In genomic region chr6:32177182-32177787, GRCh38 we compare ENCODE assay signal across 8 cellular contexts. TPM values are rescaled to one million over a fixed set of nuclear protein-coding genes. Genes with fewer than 3 reads are reported as not detected.
DNase-seq lines count a peak whose midpoint lies in the region; ATAC-seq and TF ChIP-seq lines count a peak whose summit lies in the region.

No MANE protein-coding gene starts in this region.

- H3K4me2 ChIP-seq in fibroblast of lung (ENCODE audit: extremely low read depth, insufficient read depth, low read length) (peak overlapping the region; percentile 97), osteoblast (ENCODE audit: insufficient read depth, low read length) (peak overlapping the region; percentile 99)

- H4K20me1 ChIP-seq in fibroblast of lung (ENCODE audit: control insufficient read depth, extremely low read depth, insufficient read depth, low read length) (no peaks in the 10 kb centered on the region), osteoblast (ENCODE audit: insufficient read depth, low read length) (no peaks in the 10 kb centered on the region)

- peak overlapping the region; percentile 54 for H2AFZ ChIP-seq in fibroblast of lung (ENCODE audit: low read length)
- peak overlapping the region; percentile 93 for H2AFZ ChIP-seq in osteoblast (ENCODE audit: low read length)

- TF ChIP-seq CTCF in WERI-Rb-1 (IDR thresholded peaks at IDR 0.05; ENCODE audit: low read depth, low read length) (no peak), fibroblast of lung (conservative IDR thresholded peaks at IDR 0.05 in 1 of 2, IDR thresholded peaks at IDR 0.05 in 1 of 2; ENCODE audit: low read depth in 1 of 2, low read length in 2 of 2) (no peak), osteoblast (IDR thresholded peaks at IDR 0.05; ENCODE audit: extremely low read depth, low read depth, low read length) (no peak)

- H3K4me1 ChIP-seq in fibroblast of lung (ENCODE audit: control insufficient read depth, extremely low read depth, insufficient read depth, low read length) (peaks cover 18% of the 10 kb centered on the region), osteoblast (ENCODE audit: insufficient read depth, low read length) (peaks cover 35% of the 10 kb centered on the region)

- peak overlapping the region; percentile 68 for H3K9ac ChIP-seq in fibroblast of lung (ENCODE audit: insufficient read depth, low read length)

- H3K79me2 ChIP-seq in fibroblast of lung (ENCODE audit: control insufficient read depth, insufficient read depth, low read length) (peaks cover 39% of the 10 kb centered on the region), osteoblast (ENCODE audit: insufficient read depth, low read length) (peaks cover 47% of the 10 kb centered on the region)

- peak overlapping the region; percentile 96 for H3K27ac ChIP-seq in WERI-Rb-1
- peak overlapping the region; percentile 94 for H3K27ac ChIP-seq in fibroblast of lung (ENCODE audit: insufficient read depth, low read length)
- H3K27ac ChIP-seq in osteoblast (ENCODE audit: low read depth, low read length), result peak overlapping the region; percentile 93

- peak; percentile 21 for DNase-seq in activated effector memory CD4-positive, alpha-beta T cell treated with Interleukin-2 at 50 U/mL for 16 hours
- no peak for DNase-seq in activated effector memory CD4-positive, alpha-beta T cell treated with anti-CD3 and anti-CD28 coated beads, Interleukin-2, amount 50 U/mL, for 16 hours
- DNase-seq in NCI-H1092 treated with DMSO at 0.1 percent for 48 hours (lab: John Stamatoyannopoulos, UW) (peak; percentile 75), WERI-Rb-1 (peak; percentile 82), fibroblast of lung (ENCODE audit: low read depth in 2 of 2) (no peak), osteoblast (ENCODE audit: insufficient read length, low spot score, missing footprints) (peak; percentile 92), Ammon's horn (ENCODE audit: low spot score) (no peak)

- H3K36me3 ChIP-seq in WERI-Rb-1 (peaks cover 27% of the 10 kb centered on the region), fibroblast of lung (ENCODE audit: control insufficient read depth, insufficient read depth, low read length) (peaks cover 5% of the 10 kb centered on the region), osteoblast (ENCODE audit: insufficient read depth, low read length) (peaks cover 13% of the 10 kb centered on the region)

- H3K9me3 ChIP-seq in WERI-Rb-1 (ENCODE audit: severe bottlenecking), result no peaks in the 10 kb centered on the region
- no peaks in the 10 kb centered on the region for H3K9me3 ChIP-seq in fibroblast of lung (ENCODE audit: control insufficient read depth, insufficient read depth, low read depth, low read length)
- H3K9me3 ChIP-seq in osteoblast (ENCODE audit: low read depth, low read length), result no peaks in the 10 kb centered on the region

- H3K4me3 ChIP-seq in WERI-Rb-1 (ENCODE audit: low read depth, low read length), result peak overlapping the region; percentile 85
- H3K4me3 ChIP-seq in fibroblast of lung (replicated peaks in 1 of 4; ENCODE audit: control extremely low read depth in 1 of 4, insufficient read depth in 1 of 4, low read depth in 3 of 4, low read length in 4 of 4), result peak overlapping the region; percentile 73 to 99 (median 90)
- peak overlapping the region; percentile 86 for H3K4me3 ChIP-seq in osteoblast (ENCODE audit: insufficient read depth, low read length)

- no peak for ATAC-seq in GM18867 (IDR thresholded peaks at IDR 0.05; ENCODE audit: unreplicated experiment)

- H3K27me3 ChIP-seq in WERI-Rb-1 (ENCODE audit: insufficient read depth, low read depth, severe bottlenecking) (no peaks in the 10 kb centered on the region), fibroblast of lung (ENCODE audit: control insufficient read depth, insufficient read depth, low read length) (no peaks in the 10 kb centered on the region), osteoblast (ENCODE audit: insufficient read depth, low read length) (no peaks in the 10 kb centered on the region)

RNA-seq across cellular contexts. Expression of gene RNF5, which starts 0.9 kb away (rescaled TPM):
- 22.1 and 23.9 TPM in 2 replicates for total RNA-seq in fibroblast of lung
- 54.5 and 63.4 TPM in 2 replicates for polyA plus RNA-seq in fibroblast of lung
- 42.2 and 45.8 TPM in 2 replicates for polyA plus RNA-seq in fibroblast of lung (2012)
- 21.5 and 29.6 TPM in 2 replicates for polyA minus RNA-seq in fibroblast of lung (ENCODE audit: low replicate concordance)
- 25.3 and 32.9 TPM in 2 replicates for total RNA-seq in osteoblast

RNA-seq across cellular contexts. Expression of gene AGPAT1, which starts 1.4 kb away (rescaled TPM):
- total RNA-seq in fibroblast of lung, result 15.9 and 22.1 TPM in 2 replicates
- 79.0 and 92.1 TPM in 2 replicates for polyA plus RNA-seq in fibroblast of lung
- 87.4 and 90.5 TPM in 2 replicates for polyA plus RNA-seq in fibroblast of lung (2012)
- polyA minus RNA-seq in fibroblast of lung (ENCODE audit: low replicate concordance), result 327 and 338 TPM in 2 replicates
- total RNA-seq in osteoblast, result 17.4 and 19.2 TPM in 2 replicates

RNA-seq across cellular contexts. Expression of gene AGER, which starts 6.8 kb away (rescaled TPM):
- total RNA-seq in fibroblast of lung, result 0.26 and 0.50 TPM in 2 replicates
- 0.78 and 0.99 TPM in 2 replicates for polyA plus RNA-seq in fibroblast of lung
- polyA plus RNA-seq in fibroblast of lung (2012), result 1.7 and 2.2 TPM in 2 replicates
- polyA minus RNA-seq in fibroblast of lung (ENCODE audit: low replicate concordance), result 1.2 TPM in 1 of 2 replicates, not detected in the other
- under 0.01 TPM in 2 replicates for total RNA-seq in osteoblast

RNA-seq across cellular contexts. Expression of gene PBX2, which starts 12.7 kb away (rescaled TPM):
- total RNA-seq in fibroblast of lung (23.6 and 35.0 TPM in 2 replicates), osteoblast (17.4 and 18.6 TPM in 2 replicates)
- polyA plus RNA-seq in fibroblast of lung, result 39.4 and 41.8 TPM in 2 replicates
- polyA plus RNA-seq in fibroblast of lung (2012), result 34.4 and 38.7 TPM in 2 replicates
- 37.3 and 40.1 TPM in 2 replicates for polyA minus RNA-seq in fibroblast of lung (ENCODE audit: low replicate concordance)

RNA-seq across cellular contexts. Expression of gene EGFL8, which starts 12.9 kb away (rescaled TPM):
- total RNA-seq in fibroblast of lung (0.99 and 1.0 TPM in 2 replicates), osteoblast (0.29 and 0.36 TPM in 2 replicates)
- polyA plus RNA-seq in fibroblast of lung, result 0.77 and 2.3 TPM in 2 replicates
- 1.4 and 1.9 TPM in 2 replicates for polyA plus RNA-seq in fibroblast of lung (2012)
- not detected in 2 replicates for polyA minus RNA-seq in fibroblast of lung (ENCODE audit: low replicate concordance)

Comparison
In these comparisons a context has a peak if more than half of its experiments do, and no peak if none do; other contexts are left out.
1. DNase-seq: peak in activated effector memory CD4-positive, alpha-beta T cell treated with Interleukin-2 at 50 U/mL for 16 hours (single experiment), NCI-H1092 treated with DMSO at 0.1 percent for 48 hours (single experiment), WERI-Rb-1 (single experiment) and osteoblast (single experiment); none in activated effector memory CD4-positive, alpha-beta T cell treated with anti-CD3 and anti-CD28 coated beads, Interleukin-2, amount 50 U/mL, for 16 hours (single experiment), fibroblast of lung (0 of 2) and Ammon's horn (single experiment).
2. Peak in every context shown above with its lines, with median percentiles within 50 percentile points of each other: H3K27ac ChIP-seq and H3K4me3 ChIP-seq.